Comparison of ENCODE assay signal across 8 cellular contexts in genomic region chr14:64293976-64294671, GRCh38. TPM values are rescaled to one million over a fixed set of nuclear protein-coding genes. Genes with fewer than 3 reads are reported as not detected.
DNase-seq lines count a peak whose midpoint lies in the region; ATAC-seq and TF ChIP-seq lines count a peak whose summit lies in the region.

Gene ESR2, minus strand, starts transcription at chr14:64294371. Its CDS starts 11,386 bp downstream, at chr14:64282985.

- peak within 1 kb of the TSS; percentile 43 for H3K4me3 ChIP-seq in AG10803 (ENCODE audit: low read length)
- H3K4me3 ChIP-seq in SJSA1 = peak within 1 kb of the TSS; percentile 23
- H3K4me3 ChIP-seq in breast epithelium = peak within 1 kb of the TSS; percentile 26 to 60 (median 40)

- DNase-seq in AG10803 (ENCODE audit: low read depth) (peak; percentile 12), SJSA1 (ENCODE audit: low read depth in 1 of 2, low spot score in 2 of 2) (peak in 1 of 2 experiments; percentile 14), breast epithelium (ENCODE audit: low spot score in 2 of 2) (no peak), left colon (peak; percentile 30 to 51), hippocampal formation (lab: John Stamatoyannopoulos, UW) (no peak)
- peak; percentile 2 for DNase-seq in stimulated activated CD8-positive, alpha-beta memory T cell treated with anti-CD3 and anti-CD28 coated beads, Interleukin-4, amount 100 ng/mL, for 24 hours (ENCODE audit: low read depth)

- H3K27ac ChIP-seq in SJSA1 = no peak within 1 kb of the TSS
- H3K27ac ChIP-seq in breast epithelium = no peak within 1 kb of the TSS

- H3K36me3 ChIP-seq in SJSA1 = no peaks in the 10 kb centered on the region
- H3K36me3 ChIP-seq in breast epithelium = no peaks in the 10 kb centered on the region

- H3K27me3 ChIP-seq in SJSA1 (replicated peaks) = peaks cover 7% of the 10 kb centered on the region; the same call in 1 of the 2 replicates
- peaks cover 0 to 24% of the 10 kb centered on the region in 2 donors for H3K27me3 ChIP-seq in breast epithelium

- peaks cover 21% of the 10 kb centered on the region for H3K4me1 ChIP-seq in SJSA1 (replicated peaks)
- H3K4me1 ChIP-seq in breast epithelium = no peaks in the 10 kb centered on the region

- TF ChIP-seq CTCF in AG10803 (conservative IDR thresholded peaks at IDR 0.05; ENCODE audit: low read length) (peak; percentile 45), breast epithelium (IDR thresholded peaks at IDR 0.05) (no peak)

- no peaks in the 10 kb centered on the region for H3K9me3 ChIP-seq in SJSA1 (replicated peaks)
- H3K9me3 ChIP-seq in breast epithelium = no peaks in the 10 kb centered on the region

- ATAC-seq in GM18870 (IDR thresholded peaks at IDR 0.05; ENCODE audit: unreplicated experiment) = peak; percentile 13
- peak; percentile 38 for ATAC-seq in HG03045 (IDR thresholded peaks at IDR 0.05; ENCODE audit: unreplicated experiment)
- ATAC-seq in left colon = peak; percentile 69

- intact Hi-C loops in breast epithelium (cut with DNase I; ENCODE audit: low total_unique reads) (no loop called here), left colon (cut with DNase I, micrococcal nuclease) (loop anchor here in 1 of 2 donors (10.0 kb wide), 1 partner anchor 499 kb away; no protein-coding TSS in a partner anchor)

- TF ChIP-seq POLR2A in breast epithelium (IDR thresholded peaks at IDR 0.05) = no peak

RNA-seq across cellular contexts. Expression of gene ESR2, which starts in this region (rescaled TPM):
- 0.29 TPM in 1 of 2 replicates, not detected in the other for total RNA-seq in SJSA1 (2014; rRNA removed; shearing (Covaris generic))
- total RNA-seq in breast epithelium (1 to 10 TPM in 2 of 3 donors, under 1 TPM in 1; 0.98 to 2.2 (median 1.5) TPM), left colon (under 1 TPM; 0.40 to 0.70 TPM)

Comparison
In these comparisons a context has a peak if more than half of its experiments do, and no peak if none do; other contexts are left out.
1. Peak in DNase-seq and ATAC-seq in left colon; RNA of the gene not detected or under 1 TPM.
2. DNase-seq: peak in AG10803 (single experiment) and stimulated activated CD8-positive, alpha-beta memory T cell treated with anti-CD3 and anti-CD28 coated beads, Interleukin-4, amount 100 ng/mL, for 24 hours (single experiment); none in breast epithelium (0 of 2) and hippocampal formation (0 of 2).
3. ATAC-seq: peak in every context shown above with its lines; median percentile 69 in left colon; 38 in HG03045; 13 in GM18870.
4. Peak in every context shown above with its lines, with median percentiles within 50 percentile points of each other: H3K4me3 ChIP-seq.